In genomic region chr19:1921326-1921725, GRCh38 we compare ENCODE assay signal across 28 cellular contexts.
"Had no signal": no experiment of that assay in that cellular context is flagged by ENCODE, and none has a peak within 500 bp of the region (broad histone marks: within the 10 kb centered on the region; RNA-seq: fewer than 3 reads in every experiment).

No MANE protein-coding gene starts in this region.

- H3K4me1 ChIP-seq: esophagus squamous epithelium, left lung, vagina had no signal

- H3K27ac ChIP-seq: esophagus squamous epithelium, heart right ventricle, left lung, skin epidermis, vagina, WERI-Rb-1 had no signal

- H3K4me3 ChIP-seq: esophagus squamous epithelium, heart right ventricle, left lung, lung, skin epidermis, vagina had no signal

- H3K27me3 Mint-ChIP-seq: activated naive CD8-positive, alpha-beta T cell; central memory CD8-positive, alpha-beta T cell; stimulated activated naive CD8-positive, alpha-beta T cell treated with anti-CD3 and anti-CD28 coated beads, Interleukin-15, Interleukin-2, amounts not matched to agents 100 ng/mL and 50 ng/mL, for 24 hours; T-helper 17 cell; type B pancreatic cell had no signal

- H3K27ac Mint-ChIP-seq: activated naive CD8-positive, alpha-beta T cell; natural killer cell; stimulated activated naive CD8-positive, alpha-beta T cell treated with anti-CD3 and anti-CD28 coated beads, Interleukin-15, Interleukin-2, amounts not matched to agents 100 ng/mL and 50 ng/mL, for 24 hours; T-helper 17 cell; type B pancreatic cell had no signal

- H3K36me3 Mint-ChIP-seq: activated naive CD8-positive, alpha-beta T cell; natural killer cell; type B pancreatic cell had no signal

- ATAC-seq: activated CD4-positive, CD25-positive, alpha-beta regulatory T cell treated with anti-CD3 and anti-CD28 coated beads, Interleukin-2, amount 50 U/mL, for 24 hours; heart right ventricle; left lung; natural killer cell; sciatic nerve; T-helper 17 cell had no signal

- H3K9me3 Mint-ChIP-seq: central memory CD8-positive, alpha-beta T cell; natural killer cell; stimulated activated naive CD8-positive, alpha-beta T cell treated with anti-CD3 and anti-CD28 coated beads, Interleukin-15, Interleukin-2, amounts not matched to agents 100 ng/mL and 50 ng/mL, for 24 hours; type B pancreatic cell had no signal

- H3K4me1 Mint-ChIP-seq: central memory CD8-positive, alpha-beta T cell; natural killer cell had no signal

- H3K4me3 Mint-ChIP-seq: activated naive CD8-positive, alpha-beta T cell; central memory CD8-positive, alpha-beta T cell; natural killer cell; stimulated activated naive CD8-positive, alpha-beta T cell treated with anti-CD3 and anti-CD28 coated beads, Interleukin-15, Interleukin-2, amounts not matched to agents 100 ng/mL and 50 ng/mL, for 24 hours; T-helper 17 cell; type B pancreatic cell had no signal

- DNase-seq: activated CD4-positive, alpha-beta T cell treated with anti-CD3 and anti-CD28 coated beads for 48 hours; activated CD4-positive, alpha-beta T cell treated with anti-CD3 and anti-CD28 coated beads, Interleukin-2, amount 50 U/mL, for 48 hours; activated effector memory CD4-positive, alpha-beta T cell treated with Interleukin-2 at 50 U/mL for 16 hours; activated naive CD4-positive, alpha-beta T cell treated with Interleukin-2 at 50 U/mL for 16 hours; anterior cingulate cortex; dermis blood vessel endothelial cell; effector CD4-positive, alpha-beta T cell; esophagus squamous epithelium; foreskin melanocyte; heart right ventricle; kidney glomerular epithelial cell; left lung; mesendoderm; natural killer cell; stimulated activated CD4-positive, alpha-beta T cell treated with anti-CD3 and anti-CD28 coated beads, Interleukin-12 subunit alpha, Interleukin-12 subunit beta, amount 100 ng/mL, for 4 hours; stimulated activated CD4-positive, alpha-beta T cell treated with anti-CD3 and anti-CD28 coated beads, Interleukin-4, amount 100 ng/mL, for 1 hour; T-helper 17 cell; T1000; WERI-Rb-1 had no signal

- H3K27me3 ChIP-seq: esophagus squamous epithelium, heart right ventricle, left lung, vagina had no signal

- H3K9me3 ChIP-seq: esophagus squamous epithelium, left lung, vagina had no signal
